2 cellular contexts compared by ENCODE assay signal in the genomic region with DNA sequence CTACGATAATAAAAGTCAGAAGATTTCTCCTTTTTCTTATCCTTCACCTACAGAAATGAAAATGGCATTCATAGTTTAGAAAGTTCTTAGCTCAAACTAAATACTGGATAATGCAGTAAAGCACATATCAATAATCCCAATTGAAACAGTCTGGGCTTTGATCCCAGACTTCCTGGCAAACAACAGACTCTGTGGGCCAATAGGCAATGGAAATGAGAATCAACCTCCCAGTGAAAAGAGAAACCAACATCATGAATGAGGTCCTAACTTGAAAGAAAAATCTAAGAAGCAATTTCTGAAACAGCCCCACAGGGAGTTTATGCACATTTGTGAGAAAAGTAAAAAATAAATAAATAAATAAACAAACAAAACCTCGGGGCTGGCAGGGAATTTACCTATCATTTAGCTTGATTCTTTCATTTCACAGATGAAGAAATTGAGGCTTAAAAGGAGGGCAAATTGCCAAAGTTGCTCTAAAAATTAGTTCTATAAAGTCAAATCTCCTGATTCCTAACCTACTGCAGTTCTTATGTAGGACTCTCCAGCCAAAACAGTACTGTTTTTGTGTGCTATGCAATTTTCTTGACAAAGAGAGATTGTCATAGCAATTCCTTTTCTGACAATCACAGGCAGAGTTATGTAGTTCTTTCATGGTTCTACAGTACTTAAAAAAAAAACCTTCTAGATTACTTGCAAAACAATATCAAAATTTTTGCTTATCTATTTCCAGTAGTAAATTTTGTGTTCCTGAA.
A peak's percentile ranks its signal among the peaks of the same experiment; 100 is the strongest.
TF ChIP-seq lines count a peak whose summit lies in the region.

No MANE protein-coding gene starts in this region.

TF ChIP-seq in liver, 16 proteins besides CTCF, POLR2A, EP300 and RAD21 (continued from another document):
- TF ChIP-seq, protein P1, sequence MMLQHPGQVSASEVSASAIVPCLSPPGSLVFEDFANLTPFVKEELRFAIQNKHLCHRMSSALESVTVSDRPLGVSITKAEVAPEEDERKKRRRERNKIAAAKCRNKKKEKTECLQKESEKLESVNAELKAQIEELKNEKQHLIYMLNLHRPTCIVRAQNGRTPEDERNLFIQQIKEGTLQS (IDR thresholded peaks at IDR 0.05): no peak
- TF ChIP-seq RXRA (IDR thresholded peaks at IDR 0.05): peak; percentile 6 to 19
- peak; percentile 23 for TF ChIP-seq SP1 (IDR thresholded peaks at IDR 0.05)
- no peak for TF ChIP-seq FOXA2 (IDR thresholded peaks at IDR 0.05)
- no peak for TF ChIP-seq JUND (IDR thresholded peaks at IDR 0.05)
- TF ChIP-seq TAF1 (conservative IDR thresholded peaks at IDR 0.05): no peak
- TF ChIP-seq, protein P2, sequence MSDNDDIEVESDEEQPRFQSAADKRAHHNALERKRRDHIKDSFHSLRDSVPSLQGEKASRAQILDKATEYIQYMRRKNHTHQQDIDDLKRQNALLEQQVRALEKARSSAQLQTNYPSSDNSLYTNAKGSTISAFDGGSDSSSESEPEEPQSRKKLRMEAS (IDR thresholded peaks at IDR 0.05): no peak
- TF ChIP-seq YY1 (IDR thresholded peaks at IDR 0.05): no peak

TF ChIP-seq in HepG2, 621 proteins besides CTCF, POLR2A, EP300 and RAD21 (continued from another document):
- TF ChIP-seq, protein P3, sequence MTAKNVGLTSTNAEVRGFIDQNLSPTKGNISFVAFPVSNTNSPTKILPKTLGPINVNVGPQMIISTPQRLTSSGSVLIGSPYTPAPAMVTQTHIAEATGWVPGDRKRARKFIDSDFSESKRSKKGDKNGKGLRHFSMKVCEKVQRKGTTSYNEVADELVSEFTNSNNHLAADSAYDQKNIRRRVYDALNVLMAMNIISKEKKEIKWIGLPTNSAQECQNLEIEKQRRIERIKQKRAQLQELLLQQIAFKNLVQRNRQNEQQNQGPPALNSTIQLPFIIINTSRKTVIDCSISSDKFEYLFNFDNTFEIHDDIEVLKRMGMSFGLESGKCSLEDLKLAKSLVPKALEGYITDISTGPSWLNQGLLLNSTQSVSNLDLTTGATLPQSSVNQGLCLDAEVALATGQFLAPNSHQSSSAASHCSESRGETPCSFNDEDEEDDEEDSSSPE (CRISPR knock-in tag; IDR thresholded peaks at IDR 0.05): no peak
- no peak for TF ChIP-seq SRF (IDR thresholded peaks at IDR 0.05; ENCODE audit: low read depth, low read length)
- no peak for TF ChIP-seq POLR2AphosphoS5 (IDR thresholded peaks at IDR 0.05; ENCODE audit: low read depth, low read length)
- no peak for TF ChIP-seq ZNF691 (CRISPR knock-in tag; IDR thresholded peaks at IDR 0.05; ENCODE audit: borderline replicate concordance, low read depth)
- no peak for TF ChIP-seq ZNF644 (CRISPR knock-in tag; IDR thresholded peaks at IDR 0.05; ENCODE audit: low read depth)
- no peak for TF ChIP-seq JUNB (CRISPR knock-in tag; IDR thresholded peaks at IDR 0.05; ENCODE audit: borderline replicate concordance)
- TF ChIP-seq ZMYM4 (CRISPR knock-in tag; IDR thresholded peaks at IDR 0.05): no peak
